Comparison of ENCODE assay signal across 10 cellular contexts in the genomic region with DNA sequence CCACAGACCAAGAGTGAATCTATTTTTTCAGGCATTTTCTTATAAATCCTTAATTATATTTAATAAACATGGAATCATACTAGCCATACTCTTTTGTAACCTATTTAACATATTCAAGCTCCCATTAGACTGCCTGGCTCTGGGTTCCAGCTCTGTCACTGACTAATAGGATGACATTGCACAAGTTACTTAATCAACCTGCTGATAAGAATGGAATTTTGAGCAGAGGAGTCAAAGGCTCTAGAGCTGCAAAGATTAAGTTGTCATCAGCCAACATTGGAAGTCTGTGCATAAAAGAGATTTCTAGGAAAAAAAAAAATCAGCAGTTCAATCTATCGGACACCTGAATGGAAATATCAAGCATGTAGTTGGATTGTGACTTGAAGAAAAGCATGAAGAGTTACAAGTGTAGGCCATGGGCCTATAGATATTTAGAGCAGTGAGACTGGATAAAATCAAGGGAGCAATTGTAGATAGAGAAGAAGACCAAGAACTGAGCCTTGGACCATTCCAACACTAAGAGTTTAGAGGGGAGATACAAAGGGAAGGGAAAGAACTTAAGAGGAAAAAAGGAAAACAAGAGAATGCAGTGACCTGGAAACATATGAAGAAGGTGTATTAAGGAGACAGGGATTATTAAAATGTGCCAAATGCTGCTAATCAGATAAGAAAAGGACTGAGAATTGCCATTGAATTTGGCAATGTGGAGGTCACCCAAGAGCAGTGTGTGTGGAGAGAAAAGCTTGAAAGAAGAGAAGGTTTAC. TPM values are rescaled to one million over a fixed set of nuclear protein-coding genes. Genes with fewer than 3 reads are reported as not detected.
DNase-seq lines count a peak whose midpoint lies in the region; ATAC-seq and TF ChIP-seq lines count a peak whose summit lies in the region.
"Had no signal": no experiment of that assay in that cellular context is flagged by ENCODE, and none has a peak within 500 bp of the region (broad histone marks: within the 10 kb centered on the region; RNA-seq: fewer than 3 reads in every experiment).

No MANE protein-coding gene starts in this region.

- H3K9me2 ChIP-seq in PC-3 (replicated peaks; ENCODE audit: low read length), result no peaks in the 10 kb centered on the region

- CTCF ChIA-PET in A673 (lab: Charles Lee) (interaction anchor here (0.7 to 1.2 kb wide), 2 partner anchors 11 kb away, joined by 5 to 6 read pairs; partner anchors contain the start of gene HINT3), PC-3 (lab: Charles Lee) (no interaction called here)

- no peak overlapping the region for H3K27ac ChIP-seq in A673 (ENCODE audit: low read depth, low read length, poor library complexity, severe bottlenecking)
- peak overlapping the region; percentile 82 for H3K27ac ChIP-seq in PC-3 (ENCODE audit: low read length)
- H3K27ac ChIP-seq in esophagus muscularis mucosa (replicated peaks in 1 of 4), result peak overlapping the region; percentile 34 to 64 (median 50)
- peak overlapping the region; percentile 98 for H3K27ac ChIP-seq in osteoblast (ENCODE audit: low read depth, low read length)

- ATAC-seq in PC-3 (no peak), HG02885 (IDR thresholded peaks at IDR 0.05; ENCODE audit: poor library complexity, unreplicated experiment) (no peak), GM19455 (IDR thresholded peaks at IDR 0.05; ENCODE audit: unreplicated experiment) (no peak)

- no peak for TF ChIP-seq EP300 in esophagus muscularis mucosa (IDR thresholded peaks at IDR 0.05)

- TF ChIP-seq CTCF in A673 (conservative IDR thresholded peaks at IDR 0.05; ENCODE audit: low read depth, low read length) (no peak), PC-3 (conservative IDR thresholded peaks at IDR 0.05; ENCODE audit: low read depth, low read length) (no peak), esophagus muscularis mucosa (IDR thresholded peaks at IDR 0.05) (no peak), osteoblast (IDR thresholded peaks at IDR 0.05; ENCODE audit: extremely low read depth, low read depth, low read length) (no peak)

- no peak for TF ChIP-seq POLR2A in esophagus muscularis mucosa (IDR thresholded peaks at IDR 0.05; ENCODE audit: low read depth)

- H3K9ac ChIP-seq in PC-3 (ENCODE audit: low read length), result peak overlapping the region; percentile 42

- intact Hi-C loops in A673 (cut with micrococcal nuclease; ENCODE audit: unreplicated experiment) (no loop called here), PC-3 (cut with micrococcal nuclease) (no loop called here), esophagus muscularis mucosa (cut with DNase I) (no loop called here)

- POLR2A ChIA-PET in A673 (lab: Charles Lee; ENCODE audit: low non-redundant PET) (no interaction called here), PC-3 (lab: Charles Lee; ENCODE audit: unreplicated experiment) (no interaction called here)

- H3K9me3 ChIP-seq in A673 (ENCODE audit: low read depth, low read length, poor library complexity, severe bottlenecking) (no peaks in the 10 kb centered on the region), PC-3 (ENCODE audit: low read length) (no peaks in the 10 kb centered on the region), esophagus muscularis mucosa (no peaks in the 10 kb centered on the region), osteoblast (ENCODE audit: low read depth, low read length) (no peaks in the 10 kb centered on the region)

- H3F3A ChIP-seq in PC-3 (ENCODE audit: low read length, unreplicated experiment), result no peaks in the 10 kb centered on the region

- H3K27me3 ChIP-seq in A673 (replicated peaks; ENCODE audit: insufficient read depth, low read depth, low read length, poor library complexity) (no peaks in the 10 kb centered on the region), PC-3 (ENCODE audit: low read length) (no peaks in the 10 kb centered on the region), esophagus muscularis mucosa (no peaks in the 10 kb centered on the region), osteoblast (ENCODE audit: insufficient read depth, low read length) (no peaks in the 10 kb centered on the region)

- H2AFZ ChIP-seq in PC-3 (ENCODE audit: low read length) (no peak overlapping the region), osteoblast (ENCODE audit: low read length) (no peak overlapping the region)

- H4K20me1 ChIP-seq in PC-3 (ENCODE audit: low read length) (no peaks in the 10 kb centered on the region), osteoblast (ENCODE audit: insufficient read depth, low read length) (no peaks in the 10 kb centered on the region)

- no peak overlapping the region for H3K4me2 ChIP-seq in PC-3 (ENCODE audit: low read length)
- H3K4me2 ChIP-seq in osteoblast (ENCODE audit: insufficient read depth, low read length), result peak overlapping the region; percentile 57

- DNase-seq in A673 (ENCODE audit: low spot score), result peak; percentile 15
- no peak for DNase-seq in PC-3
- no peak for DNase-seq in esophagus muscularis mucosa (ENCODE audit: extremely low spot score)
- DNase-seq in osteoblast (ENCODE audit: insufficient read length, low spot score, missing footprints), result no peak
- no peak for DNase-seq in cerebellar cortex (ENCODE audit: low spot score)
- DNase-seq in AG20443 (ENCODE audit: low spot score), result no peak
- DNase-seq: cortex of kidney, NCI-H524 had no signal

- H3K4me1 ChIP-seq in A673 (ENCODE audit: insufficient read depth, low read length, poor library complexity, severe bottlenecking) (peaks cover 6% of the 10 kb centered on the region), PC-3 (ENCODE audit: insufficient read depth, low read length) (peaks cover 68% of the 10 kb centered on the region), esophagus muscularis mucosa (peaks cover 4 to 17% (median 12%) of the 10 kb centered on the region in 4 donors), osteoblast (ENCODE audit: insufficient read depth, low read length) (peaks cover 78% of the 10 kb centered on the region)

- 93% methylated on average over 1 of the region's 1 CpG for WGBS in esophagus muscularis mucosa

- H3K79me2 ChIP-seq in PC-3 (ENCODE audit: low read length), result no peaks in the 10 kb centered on the region
- no peaks in the 10 kb centered on the region for H3K79me2 ChIP-seq in osteoblast (ENCODE audit: insufficient read depth, low read length)

- H3K36me3 ChIP-seq in A673 (ENCODE audit: insufficient read depth, low read length, poor library complexity, severe bottlenecking) (no peaks in the 10 kb centered on the region), PC-3 (ENCODE audit: low read depth, low read length) (no peaks in the 10 kb centered on the region), esophagus muscularis mucosa (no peaks in the 10 kb centered on the region), osteoblast (ENCODE audit: insufficient read depth, low read length) (no peaks in the 10 kb centered on the region)

- no TSS peak for BruUV-seq in A673 (replicated peaks; lab: Mats Ljungman, UMichigan)
- BruUV-seq in PC-3 (replicated peaks; lab: Mats Ljungman, UMichigan), result no TSS peak

- H3K4me3 ChIP-seq in A673 (ENCODE audit: low read depth, low read length, poor library complexity, severe bottlenecking), result no peak overlapping the region
- no peak overlapping the region for H3K4me3 ChIP-seq in PC-3 (ENCODE audit: low read length)
- no peak overlapping the region for H3K4me3 ChIP-seq in esophagus muscularis mucosa
- H3K4me3 ChIP-seq in osteoblast (ENCODE audit: insufficient read depth, low read length), result peak overlapping the region; percentile 1

RNA-seq across cellular contexts. Expression of gene HINT3, which starts 11.0 kb away (rescaled TPM):
- total RNA-seq in A673 (2021), result 15.0 and 15.8 TPM in 2 replicates
- 7.8 and 8.0 TPM in 2 replicates for total RNA-seq in PC-3 (2014; rRNA removed)
- total RNA-seq in esophagus muscularis mucosa, result 10 to 100 TPM; 33.8 to 49.3 (median 35.8) TPM
- 30.4 and 32.4 TPM in 2 replicates for total RNA-seq in osteoblast

RNA-seq across cellular contexts. Expression of gene TRMT11, which starts 40.8 kb away (rescaled TPM):
- total RNA-seq in A673 (2021), result 25.9 and 29.1 TPM in 2 replicates
- 17.9 and 23.5 TPM in 2 replicates for total RNA-seq in PC-3 (2014; rRNA removed)
- 10 to 100 TPM; 16.1 to 24.9 (median 18.8) TPM for total RNA-seq in esophagus muscularis mucosa
- total RNA-seq in osteoblast, result 26.8 and 27.1 TPM in 2 replicates
